ENCODE assay signal across 22 cellular contexts in genomic region chr18:75255113-75255512, GRCh38.
"Had no signal": no experiment of that assay in that cellular context is flagged by ENCODE, and none has a peak within 500 bp of the region (broad histone marks: within the 10 kb centered on the region; RNA-seq: fewer than 3 reads in every experiment).

No MANE protein-coding gene starts in this region.

- ATAC-seq: activated CD4-positive, CD25-positive, alpha-beta regulatory T cell treated with anti-CD3 and anti-CD28 coated beads, Interleukin-2, amount 50 U/mL, for 24 hours; activated CD8-positive, alpha-beta T cell treated with anti-CD3 and anti-CD28 coated beads, Interleukin-2, amount 10 ng/mL, durations not matched to agents 7 days and 5 days; activated naive CD4-positive, alpha-beta T cell treated with anti-CD3 and anti-CD28 coated beads, Interleukin-2, amount 50 U/mL, for 72 hours; activated naive CD8-positive, alpha-beta T cell treated with anti-CD3 and anti-CD28 coated beads, Interleukin-2, amount 50 U/mL, for 24 hours; body of pancreas; PC-3 had no signal

- FAIRE-seq: bronchial epithelial cell had no signal

- H3K9me3 ChIP-seq: ascending aorta, body of pancreas had no signal

- DNase-seq: activated CD4-positive, alpha-beta T cell treated with anti-CD3 and anti-CD28 coated beads for 4 hours; activated CD8-positive, alpha-beta memory T cell treated with anti-CD3 and anti-CD28 coated beads, Interleukin-2, amount 50 U/mL, for 48 hours; activated CD8-positive, alpha-beta T cell treated with anti-CD3 and anti-CD28 coated beads, Interleukin-2, amount 10 ng/mL, durations not matched to agents 7 days and 5 days; activated naive CD8-positive, alpha-beta T cell treated with anti-CD3 and anti-CD28 coated beads, Interleukin-2, amount 50 U/mL, for 24 hours; activated T-cell treated with anti-CD3 and anti-CD28 coated beads, Interleukin-2, amount 50 U/mL, for 1 hour; amniotic stem cell; body of pancreas; central memory CD4-positive, alpha-beta T cell; Kasumi-1; KBM-7; NCI-H1105 treated with DMSO at 0.1 percent for 48 hours; NCI-H146; NCI-H2029; NCI-H2107; NCI-H510A treated with DMSO at 0.1 percent for 48 hours; PC-3; SHP77 treated with DMSO at 0.1 percent for 48 hours had no signal

- H3K9me3 Mint-ChIP-seq: activated naive CD4-positive, alpha-beta T cell treated with anti-CD3 and anti-CD28 coated beads, Interleukin-2, amount 50 U/mL, for 72 hours; activated naive CD8-positive, alpha-beta T cell treated with anti-CD3 and anti-CD28 coated beads, Interleukin-2, amount 50 U/mL, for 24 hours; T-helper 1 cell treated with Interleukin-12 subunit alpha and Interleukin-12 subunit beta and Interleukin-4 antibody, amounts not matched to agents 30 μg/mL and 1 μg/mL, for 36 hours had no signal

- H3K36me3 Mint-ChIP-seq: activated naive CD4-positive, alpha-beta T cell treated with anti-CD3 and anti-CD28 coated beads, Interleukin-2, amount 50 U/mL, for 72 hours had no signal

- H3K27me3 ChIP-seq: ascending aorta, body of pancreas had no signal

- H3K4me3 ChIP-seq: ascending aorta, body of pancreas had no signal

- H3K27ac Mint-ChIP-seq: activated CD8-positive, alpha-beta T cell treated with anti-CD3 and anti-CD28 coated beads, Interleukin-2, amount 10 ng/mL, durations not matched to agents 7 days and 5 days; activated naive CD4-positive, alpha-beta T cell treated with anti-CD3 and anti-CD28 coated beads, Interleukin-2, amount 50 U/mL, for 72 hours; activated naive CD8-positive, alpha-beta T cell treated with anti-CD3 and anti-CD28 coated beads, Interleukin-2, amount 50 U/mL, for 24 hours; T-helper 1 cell treated with Interleukin-12 subunit alpha and Interleukin-12 subunit beta and Interleukin-4 antibody, amounts not matched to agents 30 μg/mL and 1 μg/mL, for 36 hours had no signal

- H3K4me3 Mint-ChIP-seq: activated CD8-positive, alpha-beta T cell treated with anti-CD3 and anti-CD28 coated beads, Interleukin-2, amount 10 ng/mL, durations not matched to agents 7 days and 5 days; activated naive CD8-positive, alpha-beta T cell treated with anti-CD3 and anti-CD28 coated beads, Interleukin-2, amount 50 U/mL, for 24 hours; T-helper 1 cell treated with Interleukin-12 subunit alpha and Interleukin-12 subunit beta and Interleukin-4 antibody, amounts not matched to agents 30 μg/mL and 1 μg/mL, for 36 hours had no signal

- H3K36me3 ChIP-seq: ascending aorta had no signal

- H3K27ac ChIP-seq: ascending aorta, body of pancreas had no signal

- H3K27me3 Mint-ChIP-seq: activated naive CD8-positive, alpha-beta T cell treated with anti-CD3 and anti-CD28 coated beads, Interleukin-2, amount 50 U/mL, for 24 hours had no signal
